ENCODE assay signal across 12 cellular contexts in the genomic region with DNA sequence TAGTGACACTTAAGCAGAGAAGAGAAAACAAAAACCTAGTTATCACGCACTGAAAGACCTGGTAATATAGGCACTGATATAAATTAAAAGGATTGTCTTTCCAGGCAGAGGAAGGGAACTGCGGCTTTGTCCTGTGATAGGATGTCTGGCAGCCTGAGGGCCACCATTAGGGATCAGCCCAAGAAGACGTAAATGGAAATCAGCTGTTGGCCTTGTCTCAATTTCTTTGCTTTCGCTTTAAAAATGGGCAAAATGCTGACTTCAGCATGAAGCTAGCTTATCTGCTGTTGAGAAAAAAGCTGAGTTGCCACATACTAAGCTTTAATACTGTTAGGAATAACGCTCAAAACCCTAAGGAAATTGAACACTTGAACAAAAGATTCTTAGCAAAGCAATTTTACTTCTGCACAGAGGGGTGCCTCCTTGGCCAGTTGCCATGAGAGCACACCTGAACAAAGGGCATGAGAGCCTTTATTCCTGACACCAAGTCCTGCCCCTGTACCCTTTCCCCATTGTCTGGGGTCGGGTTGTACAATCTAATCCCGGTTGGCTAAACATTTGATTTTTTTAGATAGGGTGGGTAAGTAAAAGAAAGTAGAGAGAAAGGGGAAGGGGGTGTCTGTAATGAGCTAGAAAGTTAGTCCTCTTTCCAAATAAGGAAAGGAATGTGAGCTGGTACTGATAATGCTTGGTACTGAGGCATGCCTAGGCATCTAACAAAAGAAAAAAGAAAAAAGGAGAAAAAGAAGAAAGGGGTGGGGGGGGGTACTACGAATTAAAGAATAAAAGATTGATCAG.
DNase-seq lines count a peak whose midpoint lies in the region; ATAC-seq and TF ChIP-seq lines count a peak whose summit lies in the region.
"Had no signal": no experiment of that assay in that cellular context is flagged by ENCODE, and none has a peak within 500 bp of the region (broad histone marks: within the 10 kb centered on the region; RNA-seq: fewer than 3 reads in every experiment).

No MANE protein-coding gene starts in this region.

- no peaks in the 10 kb centered on the region for H3K27me3 Mint-ChIP-seq in nephron progenitor cell (ENCODE audit: low read depth, poor library complexity)
- H3K27me3 Mint-ChIP-seq: naive B cell had no signal

- H3K36me3 Mint-ChIP-seq in nephron progenitor cell (ENCODE audit: low read depth), result peaks cover 68% of the 10 kb centered on the region

- TF ChIP-seq CTCF in fibroblast of mammary gland (conservative IDR thresholded peaks at IDR 0.05; ENCODE audit: control insufficient read depth, insufficient read depth, low read depth, low read length) (no peak), nephron progenitor cell (IDR thresholded peaks at IDR 0.05) (no peak)

- H3K4me3 Mint-ChIP-seq in nephron progenitor cell, result no peak overlapping the region
- H3K4me3 Mint-ChIP-seq: naive B cell had no signal

- peak overlapping the region; percentile 16 for H3K27ac Mint-ChIP-seq in nephron progenitor cell

- DNase-seq in AG08396 (ENCODE audit: low spot score), result peak; percentile 36
- peak; percentile 66 for DNase-seq in OCI-M1 (lab: John Stamatoyannopoulos, UW)
- peak; percentile 41 for DNase-seq in fibroblast of mammary gland (ENCODE audit: low read depth)
- DNase-seq in nephron progenitor cell, result no peak
- no peak for DNase-seq in Ammon's horn (ENCODE audit: low spot score)
- DNase-seq in T-helper 9 cell, result no peak
- DNase-seq: naive B cell, NCI-H2081, upper lobe of left lung had no signal

- no peaks in the 10 kb centered on the region for H3K9me3 Mint-ChIP-seq in nephron progenitor cell
- H3K9me3 Mint-ChIP-seq: naive B cell had no signal

- ATAC-seq in GM21723 (IDR thresholded peaks at IDR 0.05; ENCODE audit: unreplicated experiment), result no peak
- ATAC-seq in HG03378 (IDR thresholded peaks at IDR 0.05; ENCODE audit: unreplicated experiment), result no peak

- H3K4me3 ChIP-seq in fibroblast of mammary gland (ENCODE audit: control insufficient read depth, low read depth, low read length), result no peak overlapping the region
- H3K4me3 ChIP-seq: BLaER1, upper lobe of left lung had no signal

- peaks cover 21% of the 10 kb centered on the region for H3K4me1 Mint-ChIP-seq in nephron progenitor cell
- H3K4me1 Mint-ChIP-seq: naive B cell had no signal

Comparison
In these comparisons a context has a peak if more than half of its experiments do, and no peak if none do; other contexts are left out.
1. DNase-seq: peak in AG08396 (single experiment), OCI-M1 (single experiment) and fibroblast of mammary gland (single experiment); none in nephron progenitor cell (single experiment), Ammon's horn (single experiment) and T-helper 9 cell (single experiment).